8 cellular contexts compared by ENCODE assay signal in the genomic region with DNA sequence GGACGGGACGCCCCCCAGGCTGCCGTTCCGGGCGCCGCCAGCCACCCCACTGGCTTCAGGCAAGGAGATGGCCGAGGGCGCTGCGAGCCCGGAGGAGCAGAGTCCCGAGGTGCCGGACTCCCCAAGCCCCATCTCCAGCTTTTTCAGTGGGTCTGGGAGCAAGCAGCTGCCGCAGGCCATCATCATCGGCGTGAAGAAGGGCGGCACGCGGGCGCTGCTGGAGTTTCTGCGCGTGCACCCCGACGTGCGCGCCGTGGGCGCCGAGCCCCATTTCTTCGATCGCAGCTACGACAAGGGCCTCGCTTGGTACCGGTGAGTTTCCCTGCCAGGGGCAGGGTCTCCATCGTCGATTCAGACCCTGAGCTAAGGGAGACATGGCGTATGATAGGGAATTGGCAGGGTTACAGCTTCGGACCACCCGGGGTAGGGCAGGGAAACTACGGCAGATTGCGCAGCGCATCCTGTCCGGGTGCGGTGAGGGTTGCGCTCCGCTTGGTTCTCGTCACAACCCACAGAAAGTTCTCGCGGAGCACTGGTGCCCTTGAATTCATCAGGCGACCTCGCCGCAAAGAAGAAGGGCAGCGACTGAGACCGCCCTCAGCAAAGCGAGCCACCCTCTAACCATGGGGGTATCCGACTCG. TPM values are rescaled to one million over a fixed set of nuclear protein-coding genes. Genes with fewer than 3 reads are reported as not detected.
DNase-seq lines count a peak whose midpoint lies in the region; ATAC-seq and TF ChIP-seq lines count a peak whose summit lies in the region.

No MANE protein-coding gene starts in this region.

- H3K4me3 ChIP-seq in cardiac muscle cell, result peak overlapping the region; percentile 67

- no peaks in the 10 kb centered on the region for H3K36me3 ChIP-seq in cardiac muscle cell

- H3K9me3 ChIP-seq in cardiac muscle cell (ENCODE audit: low read depth), result no peaks in the 10 kb centered on the region

- H3K27me3 ChIP-seq in cardiac muscle cell, result peaks cover 49% of the 10 kb centered on the region

- H3K4me1 ChIP-seq in cardiac muscle cell (ENCODE audit: low read depth), result no peaks in the 10 kb centered on the region

- intact Hi-C loops in Right ventricle myocardium inferior (cut with DNase I), result loop anchor here (2.0 to 10.0 kb wide), 4 partner anchors 235 to 853 kb away; partner anchors contain the start of gene COX10

- no peak for TF ChIP-seq CTCF in cardiac muscle cell (IDR thresholded peaks at IDR 0.05; ENCODE audit: low read depth, low read length)

- ATAC-seq in Right ventricle myocardium inferior (no peak), GM21447 (IDR thresholded peaks at IDR 0.05; ENCODE audit: unreplicated experiment) (no peak)

- H3K27ac ChIP-seq in cardiac muscle cell, result no peak overlapping the region

- DNase-seq in cardiac muscle cell (ENCODE audit: low read depth in 1 of 2, low spot score in 1 of 2) (peak; percentile 47 to 64), Right ventricle myocardium inferior (ENCODE audit: missing footprints) (no peak), SW480 (ENCODE audit: low spot score) (peak; percentile 46), amniotic epithelial cell (ENCODE audit: low read depth) (peak; percentile 59), islet precursor cell (peak; percentile 66), NCI-H446 treated with DMSO at 0.1 percent for 48 hours (lab: John Stamatoyannopoulos, UW) (no peak)
- peak; percentile 51 to 54 for DNase-seq in stimulated activated CD4-positive, alpha-beta T cell treated with anti-CD3 and anti-CD28 coated beads, Interleukin-2, amount 100 ng/mL, for 48 hours

RNA-seq across cellular contexts. Expression of gene HS3ST3B1, which starts 1.0 kb away (rescaled TPM):
- 4.9 and 7.9 TPM in 2 replicates for total RNA-seq in cardiac muscle cell
- 2.1 and 3.9 TPM in 2 replicates for polyA plus RNA-seq in cardiac muscle cell
- 1.5 TPM for total RNA-seq in Right ventricle myocardium inferior

Comparison
In these comparisons a context has a peak if more than half of its experiments do, and no peak if none do; other contexts are left out.
1. DNase-seq: peak in cardiac muscle cell (2 of 2), SW480 (single experiment), amniotic epithelial cell (single experiment), islet precursor cell (single experiment) and stimulated activated CD4-positive, alpha-beta T cell treated with anti-CD3 and anti-CD28 coated beads, Interleukin-2, amount 100 ng/mL, for 48 hours (2 of 2); none in Right ventricle myocardium inferior (single experiment) and NCI-H446 treated with DMSO at 0.1 percent for 48 hours (single experiment).